ENCODE assay signal across 2 cellular contexts in genomic region chr20:62591591-62591990, GRCh38.
TF ChIP-seq lines count a peak whose summit lies in the region.

No MANE protein-coding gene starts in this region.

TF ChIP-seq in IMR-90, 13 proteins besides CTCF, POLR2A, EP300 and RAD21:
- TF ChIP-seq RCOR1 (IDR thresholded peaks at IDR 0.05; ENCODE audit: insufficient replicate concordance, low read length) (no peak), RFX5 (IDR thresholded peaks at IDR 0.05; ENCODE audit: low read depth, low read length) (no peak), NFE2L2 (IDR thresholded peaks at IDR 0.05; ENCODE audit: low read depth, low read length) (no peak), CEBPB (IDR thresholded peaks at IDR 0.05; ENCODE audit: low read depth, low read length) (no peak), CHD1 (IDR thresholded peaks at IDR 0.05; ENCODE audit: low read depth, low read length) (no peak), MAZ (IDR thresholded peaks at IDR 0.05; ENCODE audit: borderline replicate concordance, low read depth, low read length) (no peak), MAFK (IDR thresholded peaks at IDR 0.05; ENCODE audit: low read depth, low read length) (no peak), FOS (IDR thresholded peaks at IDR 0.05; ENCODE audit: low read depth, low read length) (no peak), MXI1 (IDR thresholded peaks at IDR 0.05; ENCODE audit: borderline replicate concordance, low read depth, low read length) (no peak), SMC3 (IDR thresholded peaks at IDR 0.05; ENCODE audit: low read depth, low read length) (no peak), BHLHE40 (IDR thresholded peaks at IDR 0.05; ENCODE audit: low read depth, low read length) (no peak)
- TF ChIP-seq, protein P1, sequence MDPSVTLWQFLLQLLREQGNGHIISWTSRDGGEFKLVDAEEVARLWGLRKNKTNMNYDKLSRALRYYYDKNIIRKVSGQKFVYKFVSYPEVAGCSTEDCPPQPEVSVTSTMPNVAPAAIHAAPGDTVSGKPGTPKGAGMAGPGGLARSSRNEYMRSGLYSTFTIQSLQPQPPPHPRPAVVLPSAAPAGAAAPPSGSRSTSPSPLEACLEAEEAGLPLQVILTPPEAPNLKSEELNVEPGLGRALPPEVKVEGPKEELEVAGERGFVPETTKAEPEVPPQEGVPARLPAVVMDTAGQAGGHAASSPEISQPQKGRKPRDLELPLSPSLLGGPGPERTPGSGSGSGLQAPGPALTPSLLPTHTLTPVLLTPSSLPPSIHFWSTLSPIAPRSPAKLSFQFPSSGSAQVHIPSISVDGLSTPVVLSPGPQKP (IDR thresholded peaks at IDR 0.05; ENCODE audit: borderline replicate concordance, low read depth, low read length) = no peak
- TF ChIP-seq, protein P2, sequence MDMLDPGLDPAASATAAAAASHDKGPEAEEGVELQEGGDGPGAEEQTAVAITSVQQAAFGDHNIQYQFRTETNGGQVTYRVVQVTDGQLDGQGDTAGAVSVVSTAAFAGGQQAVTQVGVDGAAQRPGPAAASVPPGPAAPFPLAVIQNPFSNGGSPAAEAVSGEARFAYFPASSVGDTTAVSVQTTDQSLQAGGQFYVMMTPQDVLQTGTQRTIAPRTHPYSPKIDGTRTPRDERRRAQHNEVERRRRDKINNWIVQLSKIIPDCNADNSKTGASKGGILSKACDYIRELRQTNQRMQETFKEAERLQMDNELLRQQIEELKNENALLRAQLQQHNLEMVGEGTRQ (IDR thresholded peaks at IDR 0.05; ENCODE audit: low read depth, low read length) = no peak

TF ChIP-seq in H1, 55 proteins besides CTCF, POLR2A, EP300 and RAD21:
- TF ChIP-seq ASH2L (IDR thresholded peaks at IDR 0.05; ENCODE audit: low read length) (no peak), SP1 (IDR thresholded peaks at IDR 0.05; ENCODE audit: low read depth, low read length) (no peak), GTF2F1 (IDR thresholded peaks at IDR 0.05; ENCODE audit: borderline replicate concordance, low read depth, low read length) (no peak), KDM1A (IDR thresholded peaks at IDR 0.05; ENCODE audit: borderline replicate concordance, low read length) (no peak), CHD2 (IDR thresholded peaks at IDR 0.05; ENCODE audit: low read length) (no peak), NANOG (IDR thresholded peaks at IDR 0.05; ENCODE audit: insufficient read depth, low read depth, low read length, poor library complexity, severe bottlenecking) (no peak), TEAD4 (IDR thresholded peaks at IDR 0.05; ENCODE audit: low read depth, low read length) (no peak), SIRT6 (IDR thresholded peaks at IDR 0.05; ENCODE audit: low read length) (no peak), CBX5 (IDR thresholded peaks at IDR 0.05; ENCODE audit: low read depth, low read length) (no peak), YY1 (IDR thresholded peaks at IDR 0.05; ENCODE audit: low read depth, low read length) (no peak), PHF8 (conservative IDR thresholded peaks at IDR 0.05; ENCODE audit: low read depth, low read length) (no peak), POU5F1 (IDR thresholded peaks at IDR 0.05; ENCODE audit: low read depth, low read length) (no peak)
- TF ChIP-seq, protein P3, sequence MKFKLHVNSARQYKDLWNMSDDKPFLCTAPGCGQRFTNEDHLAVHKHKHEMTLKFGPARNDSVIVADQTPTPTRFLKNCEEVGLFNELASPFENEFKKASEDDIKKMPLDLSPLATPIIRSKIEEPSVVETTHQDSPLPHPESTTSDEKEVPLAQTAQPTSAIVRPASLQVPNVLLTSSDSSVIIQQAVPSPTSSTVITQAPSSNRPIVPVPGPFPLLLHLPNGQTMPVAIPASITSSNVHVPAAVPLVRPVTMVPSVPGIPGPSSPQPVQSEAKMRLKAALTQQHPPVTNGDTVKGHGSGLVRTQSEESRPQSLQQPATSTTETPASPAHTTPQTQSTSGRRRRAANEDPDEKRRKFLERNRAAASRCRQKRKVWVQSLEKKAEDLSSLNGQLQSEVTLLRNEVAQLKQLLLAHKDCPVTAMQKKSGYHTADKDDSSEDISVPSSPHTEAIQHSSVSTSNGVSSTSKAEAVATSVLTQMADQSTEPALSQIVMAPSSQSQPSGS (IDR thresholded peaks at IDR 0.05; ENCODE audit: low read length) = no peak
TF ChIP-seq in H1: peak in this region for 0.
